Comparison of ENCODE assay signal across 8 cellular contexts in genomic region chr9:137607141-137607857, GRCh38. TPM values are rescaled to one million over a fixed set of nuclear protein-coding genes. Genes with fewer than 3 reads are reported as not detected.
DNase-seq lines count a peak whose midpoint lies in the region; ATAC-seq and TF ChIP-seq lines count a peak whose summit lies in the region.

No MANE protein-coding gene starts in this region.

- no peak overlapping the region for H3K27ac Mint-ChIP-seq in activated naive CD4-positive, alpha-beta T cell treated with anti-CD3 and anti-CD28 coated beads, Interleukin-2, amount 10 ng/mL, durations not matched to agents 7 days and 5 days
- H3K27ac Mint-ChIP-seq in activated naive CD8-positive, alpha-beta T cell = peak overlapping the region; percentile 58

- H3K4me3 Mint-ChIP-seq in activated naive CD4-positive, alpha-beta T cell treated with anti-CD3 and anti-CD28 coated beads, Interleukin-2, amount 10 ng/mL, durations not matched to agents 7 days and 5 days = peak overlapping the region; percentile 82
- peak overlapping the region; percentile 85 for H3K4me3 Mint-ChIP-seq in activated naive CD8-positive, alpha-beta T cell

- TF ChIP-seq POLR2A in transverse colon (IDR thresholded peaks at IDR 0.05) = no peak

- peak overlapping the region; percentile 92 to 95 (median 94) for H3K27ac ChIP-seq in transverse colon

- peak overlapping the region in 3 of 4 donors; percentile 62 to 94 (median 90) for H3K4me3 ChIP-seq in transverse colon

- 30 to 67% methylated on average over 1 to 17 of the region's 17 CpGs for WGBS in transverse colon (ENCODE audit: low coverage in 1 of 2), 2 donors

- no peaks in the 10 kb centered on the region for H3K36me3 ChIP-seq in transverse colon

- H3K27me3 ChIP-seq in transverse colon = no peaks in the 10 kb centered on the region

- ATAC-seq in GM21360 (IDR thresholded peaks at IDR 0.05; ENCODE audit: unreplicated experiment) = no peak
- no peak for ATAC-seq in GM19395 (IDR thresholded peaks at IDR 0.05; ENCODE audit: unreplicated experiment)

- TF ChIP-seq CTCF in transverse colon (IDR thresholded peaks at IDR 0.05) = no peak

- CTCF ChIA-PET in activated naive CD4-positive, alpha-beta T cell treated with anti-CD3 and anti-CD28 coated beads, Interleukin-2, amount 10 ng/mL, durations not matched to agents 7 days and 5 days (lab: Charles Lee) = no interaction called here

- H3K36me3 Mint-ChIP-seq in activated naive CD4-positive, alpha-beta T cell treated with anti-CD3 and anti-CD28 coated beads, Interleukin-2, amount 10 ng/mL, durations not matched to agents 7 days and 5 days = peaks cover 4% of the 10 kb centered on the region
- H3K36me3 Mint-ChIP-seq in activated naive CD8-positive, alpha-beta T cell = no peaks in the 10 kb centered on the region

- peaks cover 46% of the 10 kb centered on the region for H3K4me1 Mint-ChIP-seq in activated naive CD4-positive, alpha-beta T cell treated with anti-CD3 and anti-CD28 coated beads, Interleukin-2, amount 10 ng/mL, durations not matched to agents 7 days and 5 days
- H3K4me1 Mint-ChIP-seq in activated naive CD8-positive, alpha-beta T cell (ENCODE audit: low read depth) = peaks cover 30% of the 10 kb centered on the region

- intact Hi-C loops in transverse colon (cut with DNase I; ENCODE audit: low total_unique reads) = no loop called here

- peaks cover 21% of the 10 kb centered on the region for H3K27me3 Mint-ChIP-seq in activated naive CD4-positive, alpha-beta T cell treated with anti-CD3 and anti-CD28 coated beads, Interleukin-2, amount 10 ng/mL, durations not matched to agents 7 days and 5 days
- H3K27me3 Mint-ChIP-seq in activated naive CD8-positive, alpha-beta T cell = no peaks in the 10 kb centered on the region

- no peak for TF ChIP-seq EP300 in transverse colon (IDR thresholded peaks at IDR 0.05; ENCODE audit: low read depth)

- in situ Hi-C loops in transverse colon (cut with MboI; ENCODE audit: low pct_ligation_motif_present in 1 of 4, low pct_unique_long_range_greater_than_20kb in 1 of 4, low sequenced_read_pairs in 3 of 4) = no loop called here

- peaks cover 27 to 45% (median 43%) of the 10 kb centered on the region in 4 donors for H3K4me1 ChIP-seq in transverse colon

- H3K9me3 Mint-ChIP-seq in activated naive CD4-positive, alpha-beta T cell treated with anti-CD3 and anti-CD28 coated beads, Interleukin-2, amount 10 ng/mL, durations not matched to agents 7 days and 5 days = no peaks in the 10 kb centered on the region
- no peaks in the 10 kb centered on the region for H3K9me3 Mint-ChIP-seq in activated naive CD8-positive, alpha-beta T cell (ENCODE audit: low read depth)

- no peak for DNase-seq in activated naive CD4-positive, alpha-beta T cell treated with anti-CD3 and anti-CD28 coated beads, Interleukin-2, amount 10 ng/mL, durations not matched to agents 7 days and 5 days
- no peak for DNase-seq in activated naive CD4-positive, alpha-beta T cell (lab: John Stamatoyannopoulos, UW)
- DNase-seq in left kidney (ENCODE audit: low read depth, low spot score) = peak; percentile 52
- DNase-seq in transverse colon = no peak
- DNase-seq in NCI-H1092 (lab: John Stamatoyannopoulos, UW) = no peak

- no peaks in the 10 kb centered on the region for H3K9me3 ChIP-seq in transverse colon

RNA-seq across cellular contexts. Expression of gene ARRDC1, which starts 1.8 kb away (rescaled TPM):
- total RNA-seq in transverse colon = 100 to 1,000 TPM; 132 to 560 (median 370) TPM

RNA-seq across cellular contexts. Expression of gene EHMT1, which starts 11.5 kb away (rescaled TPM):
- 100 to 1,000 TPM in 2 of 4 donors, 10 to 100 TPM in 2; 93.8 to 184 (median 139) TPM for total RNA-seq in transverse colon

RNA-seq across cellular contexts. Expression of gene ZMYND19, which starts 17.0 kb away (rescaled TPM):
- 10 to 100 TPM in 2 of 4 donors, 1 to 10 TPM in 2; 6.7 to 11.5 (median 9.8) TPM for total RNA-seq in transverse colon

RNA-seq across cellular contexts. Expression of gene DPH7, which starts 28.6 kb away (rescaled TPM):
- total RNA-seq in transverse colon = 10 to 100 TPM; 28.8 to 53.5 (median 36.6) TPM

RNA-seq across cellular contexts. Expression of gene MRPL41, which starts 55.6 kb away (rescaled TPM):
- 100 to 1,000 TPM; 109 to 144 (median 119) TPM for total RNA-seq in transverse colon
